Comparison of ENCODE assay signal across 8 cellular contexts in genomic region chr12:59372971-59373370, GRCh38.
DNase-seq lines count a peak whose midpoint lies in the region; ATAC-seq and TF ChIP-seq lines count a peak whose summit lies in the region.

No MANE protein-coding gene starts in this region.

- H3K27ac ChIP-seq in A673 (ENCODE audit: low read depth, low read length, poor library complexity, severe bottlenecking) (no peak overlapping the region), ascending aorta (no peak overlapping the region), prostate gland (no peak overlapping the region)

- H3K27me3 ChIP-seq in A673 (replicated peaks; ENCODE audit: insufficient read depth, low read depth, low read length, poor library complexity), result no peaks in the 10 kb centered on the region
- H3K27me3 ChIP-seq in ascending aorta, result no peaks in the 10 kb centered on the region
- H3K27me3 ChIP-seq in prostate gland (replicated peaks; ENCODE audit: insufficient read depth), result no peaks in the 10 kb centered on the region

- intact Hi-C loops in A673 (cut with micrococcal nuclease; ENCODE audit: unreplicated experiment), result no loop called here
- intact Hi-C loops in ascending aorta (cut with DNase I), result no loop called here
- intact Hi-C loops in sciatic nerve (cut with DNase I), result no loop called here
- intact Hi-C loops in prostate gland (cut with DNase I), result no loop called here

- H3K4me1 ChIP-seq in A673 (ENCODE audit: insufficient read depth, low read length, poor library complexity, severe bottlenecking) (no peaks in the 10 kb centered on the region), ascending aorta (no peaks in the 10 kb centered on the region), prostate gland (replicated peaks) (no peaks in the 10 kb centered on the region)

- peak; percentile 42; the same call in 1 of the 2 replicates for TF ChIP-seq CTCF in A673 (conservative IDR thresholded peaks at IDR 0.05; ENCODE audit: low read depth, low read length)
- TF ChIP-seq CTCF in foreskin fibroblast (IDR thresholded peaks at IDR 0.05; ENCODE audit: low read depth, low read length), result peak; percentile 43
- no peak for TF ChIP-seq CTCF in ascending aorta (IDR thresholded peaks at IDR 0.05)
- TF ChIP-seq CTCF in prostate gland (IDR thresholded peaks at IDR 0.05), result no peak

- no TSS peak for BruUV-seq in A673 (replicated peaks; lab: Mats Ljungman, UMichigan)

- 60% methylated on average over 3 of the region's 3 CpGs for WGBS in prostate gland

- peak; percentile 59 for ATAC-seq in GM18907 (IDR thresholded peaks at IDR 0.05; ENCODE audit: unreplicated experiment)
- no peak for ATAC-seq in sciatic nerve

- no peak for TF ChIP-seq POLR2A in prostate gland (IDR thresholded peaks at IDR 0.05)

- no peaks in the 10 kb centered on the region for H3K9me3 ChIP-seq in A673 (ENCODE audit: low read depth, low read length, poor library complexity, severe bottlenecking)
- H3K9me3 ChIP-seq in ascending aorta, result no peaks in the 10 kb centered on the region
- no peaks in the 10 kb centered on the region for H3K9me3 ChIP-seq in prostate gland

- POLR2A ChIA-PET in A673 (lab: Charles Lee; ENCODE audit: low non-redundant PET), result no interaction called here

- DNase-seq in A673 (ENCODE audit: low spot score), result peak; percentile 22
- peak; percentile 36 for DNase-seq in NCI-H748 treated with DMSO at 0.1 percent for 48 hours (lab: John Stamatoyannopoulos, UW)
- peak; percentile 7 to 35 for DNase-seq in foreskin fibroblast
- DNase-seq in ascending aorta (ENCODE audit: low spot score in 2 of 2), result no peak
- DNase-seq in DMS79 (lab: John Stamatoyannopoulos, UW), result no peak
- DNase-seq in sciatic nerve (ENCODE audit: low spot score), result no peak
- DNase-seq in prostate gland (ENCODE audit: low spot score), result no peak

- H3K4me3 ChIP-seq in A673 (ENCODE audit: low read depth, low read length, poor library complexity, severe bottlenecking), result no peak overlapping the region
- no peak overlapping the region for H3K4me3 ChIP-seq in foreskin fibroblast (ENCODE audit: low read depth in 1 of 2, low read length in 2 of 2)
- H3K4me3 ChIP-seq in ascending aorta, result no peak overlapping the region
- H3K4me3 ChIP-seq in prostate gland, result no peak overlapping the region

- CTCF ChIA-PET in A673 (lab: Charles Lee), result no interaction called here

- no peaks in the 10 kb centered on the region for H3K36me3 ChIP-seq in A673 (ENCODE audit: insufficient read depth, low read length, poor library complexity, severe bottlenecking)
- H3K36me3 ChIP-seq in ascending aorta, result no peaks in the 10 kb centered on the region
- H3K36me3 ChIP-seq in prostate gland, result no peaks in the 10 kb centered on the region

Comparison
In these comparisons a context has a peak if more than half of its experiments do, and no peak if none do; other contexts are left out.
1. DNase-seq: peak in A673 (single experiment), NCI-H748 treated with DMSO at 0.1 percent for 48 hours (single experiment) and foreskin fibroblast (2 of 2); none in ascending aorta (0 of 2), DMS79 (single experiment), sciatic nerve (single experiment) and prostate gland (single experiment).
2. CTCF ChIP-seq: peak in A673 (single experiment) and foreskin fibroblast (single experiment); none in ascending aorta (0 of 3) and prostate gland (0 of 4).